Comparison of ENCODE assay signal across 26 cellular contexts in the genomic region with DNA sequence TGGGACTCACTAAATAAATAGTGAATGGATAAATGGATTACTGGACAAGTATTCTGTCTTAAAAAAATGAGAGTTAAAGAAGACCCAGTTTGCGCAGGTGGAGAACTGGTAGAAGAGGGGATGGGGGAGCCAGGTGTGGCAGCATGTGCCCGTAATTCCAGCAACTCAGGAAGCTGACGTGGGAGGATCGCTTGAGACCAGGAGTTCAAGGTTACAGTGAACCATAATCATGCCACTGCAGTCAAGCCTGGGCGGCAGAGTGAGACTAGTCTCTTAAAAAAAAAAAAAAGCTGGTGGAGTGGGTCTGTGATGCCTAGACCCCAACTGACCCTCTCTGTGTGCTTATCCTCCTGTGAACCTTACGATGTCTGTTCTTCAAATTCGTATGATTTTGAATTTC.
"Had no signal": no experiment of that assay in that cellular context is flagged by ENCODE, and none has a peak within 500 bp of the region (broad histone marks: within the 10 kb centered on the region; RNA-seq: fewer than 3 reads in every experiment).

No MANE protein-coding gene starts in this region.

- H3K27ac ChIP-seq: colonic mucosa, epithelial cell of prostate, esophagus squamous epithelium, gastrocnemius medialis, heart right ventricle, left lung, lower lobe of right lung had no signal

- H3K36me3 ChIP-seq: colonic mucosa, esophagus squamous epithelium, gastrocnemius medialis, heart right ventricle, left lung, lower lobe of right lung had no signal

- H3K4me1 ChIP-seq: colonic mucosa, esophagus squamous epithelium, gastrocnemius medialis, heart right ventricle, left lung had no signal

- H3K4me3 ChIP-seq: colonic mucosa, esophagus squamous epithelium, gastrocnemius medialis, heart right ventricle, left lung, lower lobe of right lung, mucosa of descending colon had no signal

- ATAC-seq: effector memory CD8-positive, alpha-beta T cell; esophagus mucosa; gastrocnemius medialis; heart right ventricle; left lung; left ventricle myocardium superior; lower lobe of right lung; mucosa of descending colon had no signal

- H3K9me3 ChIP-seq: colonic mucosa, esophagus squamous epithelium, gastrocnemius medialis, heart right ventricle, left lung, lower lobe of right lung, mucosa of descending colon had no signal

- FAIRE-seq: endometrium, islet of Langerhans, keratinocyte had no signal

- H3K27me3 ChIP-seq: colonic mucosa, gastrocnemius medialis had no signal

- DNase-seq: cerebellar nuclear complex; colonic mucosa; cortex of kidney; effector CD8-positive, alpha-beta T cell; effector memory CD8-positive, alpha-beta T cell; endodermal cell; erythroblast; esophagus squamous epithelium; foreskin fibroblast; foreskin melanocyte; gastrocnemius medialis; glutamatergic neuron; head of caudate nucleus; heart right ventricle; hippocampal formation; left colon; left lung; left ventricle myocardium superior; lower lobe of right lung; mesenchymal stem cell; mucosa of descending colon had no signal
